ENCODE assay signal across 1 cellular context in the genomic region with DNA sequence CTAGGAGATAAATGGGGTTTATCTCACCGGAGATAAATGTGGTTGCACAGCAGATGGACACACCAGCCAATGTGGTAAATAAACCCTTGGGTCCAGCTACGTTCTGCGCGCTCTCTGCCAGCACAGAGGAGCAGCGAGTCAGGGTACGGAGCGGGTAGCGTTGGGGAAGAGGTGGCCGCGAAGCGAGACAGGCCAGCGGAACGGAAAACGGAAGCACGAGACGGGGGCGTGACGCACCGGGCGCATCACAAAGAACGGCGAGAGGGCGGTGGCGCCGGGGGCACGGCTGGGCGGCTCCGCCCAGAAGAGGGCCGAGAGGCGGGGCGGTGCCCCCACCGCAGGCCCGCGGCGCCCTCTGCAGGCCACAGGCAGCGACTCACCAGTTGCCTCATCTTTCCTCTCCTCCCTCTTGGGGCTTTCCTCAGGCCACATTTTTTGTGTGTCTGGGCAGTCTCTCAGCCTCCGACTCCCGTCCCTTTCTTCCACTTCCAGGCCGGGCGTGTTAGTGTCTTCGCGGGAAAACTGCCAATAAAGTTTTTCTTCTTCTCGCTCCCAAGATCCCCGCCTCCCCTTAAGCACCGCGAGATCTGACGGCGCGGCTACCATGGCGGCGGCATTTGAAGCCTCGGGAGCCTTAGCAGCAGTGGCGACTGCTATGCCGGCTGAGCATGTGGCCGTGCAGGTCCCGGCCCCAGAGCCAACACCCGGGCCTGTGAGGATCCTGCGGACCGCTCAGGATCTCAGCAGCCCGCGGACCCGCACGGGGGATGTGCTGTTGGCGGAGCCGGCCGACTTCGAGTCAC.
TF ChIP-seq lines count a peak whose summit lies in the region.

A gene with protein sequence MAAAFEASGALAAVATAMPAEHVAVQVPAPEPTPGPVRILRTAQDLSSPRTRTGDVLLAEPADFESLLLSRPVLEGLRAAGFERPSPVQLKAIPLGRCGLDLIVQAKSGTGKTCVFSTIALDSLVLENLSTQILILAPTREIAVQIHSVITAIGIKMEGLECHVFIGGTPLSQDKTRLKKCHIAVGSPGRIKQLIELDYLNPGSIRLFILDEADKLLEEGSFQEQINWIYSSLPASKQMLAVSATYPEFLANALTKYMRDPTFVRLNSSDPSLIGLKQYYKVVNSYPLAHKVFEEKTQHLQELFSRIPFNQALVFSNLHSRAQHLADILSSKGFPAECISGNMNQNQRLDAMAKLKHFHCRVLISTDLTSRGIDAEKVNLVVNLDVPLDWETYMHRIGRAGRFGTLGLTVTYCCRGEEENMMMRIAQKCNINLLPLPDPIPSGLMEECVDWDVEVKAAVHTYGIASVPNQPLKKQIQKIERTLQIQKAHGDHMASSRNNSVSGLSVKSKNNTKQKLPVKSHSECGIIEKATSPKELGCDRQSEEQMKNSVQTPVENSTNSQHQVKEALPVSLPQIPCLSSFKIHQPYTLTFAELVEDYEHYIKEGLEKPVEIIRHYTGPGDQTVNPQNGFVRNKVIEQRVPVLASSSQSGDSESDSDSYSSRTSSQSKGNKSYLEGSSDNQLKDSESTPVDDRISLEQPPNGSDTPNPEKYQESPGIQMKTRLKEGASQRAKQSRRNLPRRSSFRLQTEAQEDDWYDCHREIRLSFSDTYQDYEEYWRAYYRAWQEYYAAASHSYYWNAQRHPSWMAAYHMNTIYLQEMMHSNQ (plus strand): TSS at position 581 of the 803 bp plus-strand sequence. CDS start 24 bp downstream, at position 605.

TF ChIP-seq in HepG2, 621 proteins besides CTCF, POLR2A, EP300 and RAD21 (continued from another document and continues in another):
- TF ChIP-seq BHLHE40 (IDR thresholded peaks at IDR 0.05; ENCODE audit: low read length) (peak; percentile 88), YEATS4 (CRISPR knock-in tag; IDR thresholded peaks at IDR 0.05; ENCODE audit: borderline replicate concordance) (peak; percentile 72), TRIM24 (CRISPR knock-in tag; IDR thresholded peaks at IDR 0.05) (no peak), ARID5B (CRISPR knock-in tag; IDR thresholded peaks at IDR 0.05) (peak; percentile 59), ARNT (IDR thresholded peaks at IDR 0.05) (no peak), ZBTB3 (CRISPR knock-in tag; IDR thresholded peaks at IDR 0.05; ENCODE audit: borderline replicate concordance, low read depth) (0 out of 2 replicates have a peak, but pooled peaks have one; percentile 71), HNF1A (IDR thresholded peaks at IDR 0.05; ENCODE audit: low read depth) (no peak; the same call in 1 of the 2 replicates), HNF1A (CRISPR knock-in tag; IDR thresholded peaks at IDR 0.05; ENCODE audit: borderline replicate concordance) (peak; percentile 71; the same call in 1 of the 2 replicates), IRF2 (CRISPR knock-in tag; IDR thresholded peaks at IDR 0.05) (peak; percentile 80), ZNF230 (CRISPR knock-in tag; IDR thresholded peaks at IDR 0.05) (peak; percentile 60; the same call in 1 of the 2 replicates), STAT5B (CRISPR knock-in tag; IDR thresholded peaks at IDR 0.05) (peak; percentile 63; the same call in 1 of the 2 replicates), POLR2AphosphoS5 (IDR thresholded peaks at IDR 0.05; ENCODE audit: low read depth, low read length) (peak; percentile 54), ZNF44 (CRISPR knock-in tag; IDR thresholded peaks at IDR 0.05) (peak; percentile 80; the same call in 1 of the 2 replicates), ZFP91 (CRISPR knock-in tag; IDR thresholded peaks at IDR 0.05; ENCODE audit: borderline replicate concordance) (peak; percentile 84; the same call in 1 of the 2 replicates), RARA (CRISPR knock-in tag; IDR thresholded peaks at IDR 0.05) (0 out of 2 replicates have a peak, but pooled peaks have one; percentile 19), ZKSCAN1 (IDR thresholded peaks at IDR 0.05; ENCODE audit: low read length) (peak; percentile 90), ISX (CRISPR knock-in tag; conservative IDR thresholded peaks at IDR 0.05) (no peak), ZNF746 (CRISPR knock-in tag; IDR thresholded peaks at IDR 0.05) (peak; percentile 74; the same call in 1 of the 2 replicates), ZNF333 (CRISPR knock-in tag; IDR thresholded peaks at IDR 0.05; ENCODE audit: borderline replicate concordance) (no peak), HNF4G (IDR thresholded peaks at IDR 0.05; ENCODE audit: borderline replicate concordance, low read depth, low read length) (no peak), HNF4G (CRISPR knock-in tag; IDR thresholded peaks at IDR 0.05; ENCODE audit: borderline replicate concordance, low read depth) (0 out of 2 replicates have a peak, but pooled peaks have one; percentile 16), SPEN (CRISPR knock-in tag; IDR thresholded peaks at IDR 0.05; ENCODE audit: low read depth) (peak; percentile 86), NFKBIZ (CRISPR knock-in tag; IDR thresholded peaks at IDR 0.05) (0 out of 2 replicates have a peak, but pooled peaks have one; percentile 39), ZNF674 (CRISPR knock-in tag; IDR thresholded peaks at IDR 0.05; ENCODE audit: low read depth) (peak; percentile 74; the same call in 1 of the 2 replicates), DMAP1 (CRISPR knock-in tag; IDR thresholded peaks at IDR 0.05) (peak; percentile 95), HNRNPLL (IDR thresholded peaks at IDR 0.05; ENCODE audit: low read depth, low read length, poor library complexity, severe bottlenecking) (peak; percentile 68), KMT2A (CRISPR knock-in tag; IDR thresholded peaks at IDR 0.05) (peak; percentile 97), NFATC3 (CRISPR knock-in tag; IDR thresholded peaks at IDR 0.05) (0 out of 2 replicates have a peak, but pooled peaks have one; percentile 63), DRAP1 (CRISPR knock-in tag; IDR thresholded peaks at IDR 0.05) (peak; percentile 57), ZBTB44 (CRISPR knock-in tag; IDR thresholded peaks at IDR 0.05) (no peak; the same call in 1 of the 2 replicates), HIVEP1 (CRISPR knock-in tag; IDR thresholded peaks at IDR 0.05) (0 out of 2 replicates have a peak, but pooled peaks have one; percentile 17), CBFB (CRISPR knock-in tag; IDR thresholded peaks at IDR 0.05) (peak; percentile 79)
- TF ChIP-seq, protein P1, sequence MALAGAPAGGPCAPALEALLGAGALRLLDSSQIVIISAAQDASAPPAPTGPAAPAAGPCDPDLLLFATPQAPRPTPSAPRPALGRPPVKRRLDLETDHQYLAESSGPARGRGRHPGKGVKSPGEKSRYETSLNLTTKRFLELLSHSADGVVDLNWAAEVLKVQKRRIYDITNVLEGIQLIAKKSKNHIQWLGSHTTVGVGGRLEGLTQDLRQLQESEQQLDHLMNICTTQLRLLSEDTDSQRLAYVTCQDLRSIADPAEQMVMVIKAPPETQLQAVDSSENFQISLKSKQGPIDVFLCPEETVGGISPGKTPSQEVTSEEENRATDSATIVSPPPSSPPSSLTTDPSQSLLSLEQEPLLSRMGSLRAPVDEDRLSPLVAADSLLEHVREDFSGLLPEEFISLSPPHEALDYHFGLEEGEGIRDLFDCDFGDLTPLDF (CRISPR knock-in tag; IDR thresholded peaks at IDR 0.05), result peak; percentile 80; the same call in 1 of the 2 replicates
- TF ChIP-seq, protein P2, sequence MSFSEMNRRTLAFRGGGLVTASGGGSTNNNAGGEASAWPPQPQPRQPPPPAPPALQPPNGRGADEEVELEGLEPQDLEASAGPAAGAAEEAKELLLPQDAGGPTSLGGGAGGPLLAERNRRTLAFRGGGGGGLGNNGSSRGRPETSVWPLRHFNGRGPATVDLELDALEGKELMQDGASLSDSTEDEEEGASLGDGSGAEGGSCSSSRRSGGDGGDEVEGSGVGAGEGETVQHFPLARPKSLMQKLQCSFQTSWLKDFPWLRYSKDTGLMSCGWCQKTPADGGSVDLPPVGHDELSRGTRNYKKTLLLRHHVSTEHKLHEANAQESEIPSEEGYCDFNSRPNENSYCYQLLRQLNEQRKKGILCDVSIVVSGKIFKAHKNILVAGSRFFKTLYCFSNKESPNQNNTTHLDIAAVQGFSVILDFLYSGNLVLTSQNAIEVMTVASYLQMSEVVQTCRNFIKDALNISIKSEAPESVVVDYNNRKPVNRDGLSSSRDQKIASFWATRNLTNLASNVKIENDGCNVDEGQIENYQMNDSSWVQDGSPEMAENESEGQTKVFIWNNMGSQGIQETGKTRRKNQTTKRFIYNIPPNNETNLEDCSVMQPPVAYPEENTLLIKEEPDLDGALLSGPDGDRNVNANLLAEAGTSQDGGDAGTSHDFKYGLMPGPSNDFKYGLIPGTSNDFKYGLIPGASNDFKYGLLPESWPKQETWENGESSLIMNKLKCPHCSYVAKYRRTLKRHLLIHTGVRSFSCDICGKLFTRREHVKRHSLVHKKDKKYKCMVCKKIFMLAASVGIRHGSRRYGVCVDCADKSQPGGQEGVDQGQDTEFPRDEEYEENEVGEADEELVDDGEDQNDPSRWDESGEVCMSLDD (CRISPR knock-in tag; IDR thresholded peaks at IDR 0.05; ENCODE audit: borderline replicate concordance), result peak; percentile 74; the same call in 1 of the 2 replicates
